Comparison of ENCODE assay signal across 33 cellular contexts in genomic region chr20:61857414-61857775, GRCh38.
A peak's percentile ranks its signal among the peaks of the same experiment; 100 is the strongest.
DNase-seq lines count a peak whose midpoint lies in the region; ATAC-seq and TF ChIP-seq lines count a peak whose summit lies in the region.
"Had no signal": no experiment of that assay in that cellular context is flagged by ENCODE, and none has a peak within 500 bp of the region (broad histone marks: within the 10 kb centered on the region; RNA-seq: fewer than 3 reads in every experiment).

No MANE protein-coding gene starts in this region.

- H3K4me2 ChIP-seq in MM.1S (ENCODE audit: low read depth, low read length) (0 out of 2 replicates have a peak overlapping the region, but pooled peaks have one; percentile 16), neuronal stem cell (ENCODE audit: insufficient read depth, low read length, poor library complexity, severe bottlenecking) (no peak overlapping the region), trophoblast cell (ENCODE audit: low read length) (no peak overlapping the region)
- H3K4me2 ChIP-seq: A549 had no signal

- H3K4me3 ChIP-seq in right cardiac atrium (ENCODE audit: low read length) (no peak overlapping the region), MM.1S (ENCODE audit: low read length) (no peak overlapping the region), neuronal stem cell (ENCODE audit: low read length in 2 of 2) (no peak overlapping the region), trophoblast cell (ENCODE audit: low read depth, low read length) (peak overlapping the region; percentile 62), coronary artery (no peak overlapping the region)
- H3K4me3 ChIP-seq: A549; BLaER1; BLaER1 treated with 17β-estradiol and CSF1 and Interleukin-3, amounts not matched to agents 10 nM and 100 nM had no signal

- H2BK5ac ChIP-seq in neuronal stem cell (ENCODE audit: low read length) (no peak overlapping the region), trophoblast cell (ENCODE audit: low read depth, low read length, poor library complexity) (no peak overlapping the region)

- H4K20me1 ChIP-seq in MM.1S (ENCODE audit: insufficient read depth, low read length) = no peaks in the 10 kb centered on the region

- no peak overlapping the region for H4K12ac ChIP-seq in trophoblast cell (ENCODE audit: low read depth, low read length)

- peak overlapping the region; percentile 46 for H3K18ac ChIP-seq in neuronal stem cell (ENCODE audit: low read length)
- H3K18ac ChIP-seq in trophoblast cell (ENCODE audit: low read length) = no peak overlapping the region

- H2AK5ac ChIP-seq in neuronal stem cell (ENCODE audit: low read depth, low read length) = no peak overlapping the region
- no peak overlapping the region for H2AK5ac ChIP-seq in trophoblast cell (ENCODE audit: low read length)

- intact Hi-C loops in right cardiac atrium (cut with DNase I) = no loop called here
- intact Hi-C loops in Right ventricle myocardium superior (cut with DNase I) = no loop called here

- H2BK120ac ChIP-seq in neuronal stem cell (ENCODE audit: low read depth, low read length) = no peak overlapping the region
- no peak overlapping the region for H2BK120ac ChIP-seq in trophoblast cell (ENCODE audit: insufficient read depth, low read length, poor library complexity)

- TF ChIP-seq CTCF in MM.1S (IDR thresholded peaks at IDR 0.05; ENCODE audit: low read length) = no peak
- TF ChIP-seq CTCF in coronary artery (IDR thresholded peaks at IDR 0.05) = no peak

- H4K8ac ChIP-seq in neuronal stem cell (ENCODE audit: low read depth, low read length) (no peak overlapping the region), trophoblast cell (ENCODE audit: low read depth, low read length) (no peak overlapping the region)

- H3K9me3 ChIP-seq in right cardiac atrium (ENCODE audit: control insufficient read depth, low read length) (no peaks in the 10 kb centered on the region), MM.1S (replicated peaks; ENCODE audit: insufficient read depth, low read length) (no peaks in the 10 kb centered on the region), neuronal stem cell (replicated peaks in 1 of 2; ENCODE audit: control insufficient read depth in 2 of 2, insufficient read depth in 1 of 2, low read depth in 1 of 2, low read length in 2 of 2) (no peaks in the 10 kb centered on the region), trophoblast cell (ENCODE audit: insufficient read depth, low read depth, low read length) (peaks cover 15% of the 10 kb centered on the region)
- H3K9me3 ChIP-seq: A549; BE2C; BLaER1; BLaER1 treated with 17β-estradiol and CSF1 and Interleukin-3, amounts not matched to agents 10 nM and 100 nM; Caco-2 had no signal

- peak; percentile 3 to 24 (median 13) for DNase-seq in right cardiac atrium
- DNase-seq in Right ventricle myocardium superior = no peak
- DNase-seq in MM.1S = no peak
- DNase-seq in neuronal stem cell (ENCODE audit: low spot score) = no peak
- no peak for DNase-seq in trophoblast cell
- DNase-seq in activated naive CD4-positive, alpha-beta T cell treated with anti-CD3 and anti-CD28 coated beads, Interleukin-2, amount 50 U/mL, for 16 hours = no peak
- no peak for DNase-seq in cerebellar cortex (ENCODE audit: low spot score)
- no peak for DNase-seq in coronary artery (ENCODE audit: low spot score)
- DNase-seq: 8988T; ACHN; AML-193; BE2C; C1 segment of cervical spinal cord; Caco-2; Calu3; CD4-positive, alpha-beta memory T cell; CD4-positive, alpha-beta T cell; CD4-positive, CD25-positive, alpha-beta regulatory T cell; CD8-positive, alpha-beta memory T cell; CD8-positive, alpha-beta T cell; COR-L47; DMS 273 treated with DMSO at 0.1 percent for 48 hours; DMS153; DMS53; DMS79; DMS79 treated with DMSO at 0.1 percent for 48 hours; DND-41; EL had no signal

- ATAC-seq in right cardiac atrium (no peak), Right ventricle myocardium superior (ENCODE audit: poor library complexity) (no peak)
- ATAC-seq: A549; CD8-positive, alpha-beta T cell had no signal

- H3K4ac ChIP-seq in neuronal stem cell (ENCODE audit: low read length) (no peak overlapping the region), trophoblast cell (ENCODE audit: low read depth, low read length) (no peak overlapping the region)

- H3K36me3 ChIP-seq in MM.1S (replicated peaks; ENCODE audit: insufficient read depth, low read length) (no peaks in the 10 kb centered on the region), neuronal stem cell (replicated peaks in 1 of 2; ENCODE audit: control insufficient read depth in 2 of 2, insufficient read depth in 2 of 2, low read length in 2 of 2) (no peaks in the 10 kb centered on the region), trophoblast cell (ENCODE audit: control insufficient read depth in 1 of 2, insufficient read depth in 2 of 2, low read length in 2 of 2) (no peaks in the 10 kb centered on the region)
- H3K36me3 ChIP-seq: BE2C; BLaER1; BLaER1 treated with 17β-estradiol and CSF1 and Interleukin-3, amounts not matched to agents 10 nM and 100 nM had no signal

- 77% methylated on average over 10 of the region's 10 CpGs for WGBS in right cardiac atrium
- WGBS in neuronal stem cell (ENCODE audit: extremely low coverage in 2 of 2, insufficient read length in 2 of 2, insufficient replicate concordance in 1 of 2), 2 donors = no CpG with 5 or more reads among the region's 10 CpGs
- WGBS in trophoblast cell (ENCODE audit: extremely low coverage, insufficient coverage, insufficient read length) = no CpG with 5 or more reads among the region's 10 CpGs

- peak overlapping the region; percentile 67 for H3K14ac ChIP-seq in neuronal stem cell (ENCODE audit: low read length)
- no peak overlapping the region for H3K14ac ChIP-seq in trophoblast cell (ENCODE audit: low read length)

- H3K27me3 ChIP-seq in right cardiac atrium (ENCODE audit: control insufficient read depth, insufficient read depth) (no peaks in the 10 kb centered on the region), MM.1S (replicated peaks; ENCODE audit: insufficient read depth, low read length) (peaks cover 75% of the 10 kb centered on the region), neuronal stem cell (ENCODE audit: control insufficient read depth in 3 of 3, insufficient read depth in 3 of 3, low read depth in 1 of 3, low read length in 3 of 3) (peaks cover 0 to 2% (median 0%) of the 10 kb centered on the region in 3 experiments), trophoblast cell (ENCODE audit: insufficient read depth, low read length) (no peaks in the 10 kb centered on the region)
- H3K27me3 ChIP-seq: BLaER1 had no signal

- no peak overlapping the region for H2BK15ac ChIP-seq in neuronal stem cell (ENCODE audit: low read length)

- no peaks in the 10 kb centered on the region for H3K4me1 ChIP-seq in right cardiac atrium (ENCODE audit: control insufficient read depth, insufficient read depth, low read length)
- H3K4me1 ChIP-seq in MM.1S (ENCODE audit: low read length) = no peaks in the 10 kb centered on the region
- peaks cover 0 to 2% of the 10 kb centered on the region in 2 donors for H3K4me1 ChIP-seq in neuronal stem cell (ENCODE audit: control insufficient read depth in 2 of 2, insufficient read depth in 1 of 2, low read depth in 1 of 2, low read length in 2 of 2)
- no peaks in the 10 kb centered on the region for H3K4me1 ChIP-seq in trophoblast cell (ENCODE audit: control insufficient read depth in 1 of 2, insufficient read depth in 2 of 2, low read length in 2 of 2)
- H3K4me1 ChIP-seq: A549, BE2C, Caco-2 had no signal

- no peak overlapping the region for H2AFZ ChIP-seq in MM.1S (ENCODE audit: low read length)
- no peak overlapping the region for H2AFZ ChIP-seq in neuronal stem cell (ENCODE audit: low read length)
- no peak overlapping the region for H2AFZ ChIP-seq in trophoblast cell (ENCODE audit: insufficient read depth, low read length, poor library complexity)

- peaks cover 2% of the 10 kb centered on the region for H3K79me1 ChIP-seq in neuronal stem cell (ENCODE audit: low read depth, low read length)
- H3K79me1 ChIP-seq in trophoblast cell (ENCODE audit: low read length) = no peaks in the 10 kb centered on the region

- H3K9ac ChIP-seq in MM.1S (ENCODE audit: low read length) = no peak overlapping the region
- H3K9ac ChIP-seq in neuronal stem cell (ENCODE audit: low read depth, low read length, poor library complexity) = no peak overlapping the region
- H3K9ac ChIP-seq in trophoblast cell (ENCODE audit: low read length) = no peak overlapping the region
- H3K9ac ChIP-seq: BLaER1; BLaER1 treated with 17β-estradiol and CSF1 and Interleukin-3, amounts not matched to agents 10 nM and 100 nM had no signal

- H3K23ac ChIP-seq in neuronal stem cell (ENCODE audit: low read depth, low read length, poor library complexity) (no peak overlapping the region), trophoblast cell (ENCODE audit: low read length) (peak overlapping the region; percentile 44)

- H4K91ac ChIP-seq in neuronal stem cell (ENCODE audit: low read depth, low read length, poor library complexity) (no peak overlapping the region), trophoblast cell (ENCODE audit: low read depth, low read length) (no peak overlapping the region)

- H2BK12ac ChIP-seq in neuronal stem cell (ENCODE audit: low read length) (no peak overlapping the region), trophoblast cell (ENCODE audit: low read length) (no peak overlapping the region)

- H3K27ac ChIP-seq in right cardiac atrium (ENCODE audit: low read length) (no peak overlapping the region), MM.1S (ENCODE audit: low read length) (no peak overlapping the region), neuronal stem cell (replicated peaks; ENCODE audit: low read length) (no peak overlapping the region), trophoblast cell (ENCODE audit: low read depth, low read length) (no peak overlapping the region), coronary artery (no peak overlapping the region)
- H3K27ac ChIP-seq: 22Rv1; A549; BLaER1; BLaER1 treated with 17β-estradiol and CSF1 and Interleukin-3, amounts not matched to agents 10 nM and 100 nM; C4-2B had no signal

- H3K79me2 ChIP-seq in MM.1S (ENCODE audit: low read length) = no peaks in the 10 kb centered on the region
- H3K79me2 ChIP-seq in trophoblast cell (ENCODE audit: control insufficient read depth, insufficient read depth, low read length, poor library complexity) = no peaks in the 10 kb centered on the region

- H3F3A ChIP-seq in MM.1S (ENCODE audit: insufficient read depth, low read length) = no peaks in the 10 kb centered on the region

- H3K9me2 ChIP-seq in MM.1S (replicated peaks; ENCODE audit: insufficient read depth, low read length) = no peaks in the 10 kb centered on the region

Comparison
In these comparisons a context has a peak if more than half of its experiments do, and no peak if none do; other contexts are left out.
1. DNase-seq: peak in right cardiac atrium (3 of 3); none in Right ventricle myocardium superior (single experiment), MM.1S (single experiment), neuronal stem cell (single experiment), trophoblast cell (0 of 2), activated naive CD4-positive, alpha-beta T cell treated with anti-CD3 and anti-CD28 coated beads, Interleukin-2, amount 50 U/mL, for 16 hours (single experiment), cerebellar cortex (single experiment) and coronary artery (single experiment).